ENCODE assay signal across 8 cellular contexts in genomic region chr1:197928849-197929336, GRCh38. TPM values are rescaled to one million over a fixed set of nuclear protein-coding genes. Genes with fewer than 3 reads are reported as not detected.
DNase-seq lines count a peak whose midpoint lies in the region; ATAC-seq and TF ChIP-seq lines count a peak whose summit lies in the region.

No MANE protein-coding gene starts in this region.

- DNase-seq in activated naive CD4-positive, alpha-beta T cell treated with anti-CD3 and anti-CD28 coated beads, Interleukin-2, amount 10 ng/mL, durations not matched to agents 7 days and 5 days: peak; percentile 49
- DNase-seq in activated naive CD4-positive, alpha-beta T cell treated with Interleukin-2 at 50 U/mL for 16 hours: no peak
- DNase-seq in NCI-H1105 treated with DMSO at 0.1 percent for 48 hours (lab: John Stamatoyannopoulos, UW) (peak; percentile 32), germinal center (ENCODE audit: low spot score) (no peak), A172 (ENCODE audit: low spot score) (no peak)

- H3K4me3 Mint-ChIP-seq in activated naive CD4-positive, alpha-beta T cell treated with anti-CD3 and anti-CD28 coated beads, Interleukin-2, amount 10 ng/mL, durations not matched to agents 7 days and 5 days: no peak overlapping the region
- peak overlapping the region; percentile 58 for H3K4me3 Mint-ChIP-seq in dendritic cell treated with granulocyte-macrophage colony-stimulating factor and Interleukin-4, amounts not matched to agents 40 ng/mL and 50 ng/mL, for 4 days
- peak overlapping the region; percentile 65 for H3K4me3 Mint-ChIP-seq in stimulated activated naive CD8-positive, alpha-beta T cell treated with anti-CD3 and anti-CD28 coated beads, Interleukin-15, Interleukin-2, amounts not matched to agents 100 ng/mL and 50 ng/mL, for 24 hours

- ATAC-seq in GM18505 (IDR thresholded peaks at IDR 0.05; ENCODE audit: unreplicated experiment): no peak

- H3K9me3 Mint-ChIP-seq in activated naive CD4-positive, alpha-beta T cell treated with anti-CD3 and anti-CD28 coated beads, Interleukin-2, amount 10 ng/mL, durations not matched to agents 7 days and 5 days: no peaks in the 10 kb centered on the region
- H3K9me3 Mint-ChIP-seq in dendritic cell treated with granulocyte-macrophage colony-stimulating factor and Interleukin-4, amounts not matched to agents 40 ng/mL and 50 ng/mL, for 4 days: no peaks in the 10 kb centered on the region
- H3K9me3 Mint-ChIP-seq in stimulated activated naive CD8-positive, alpha-beta T cell treated with anti-CD3 and anti-CD28 coated beads, Interleukin-15, Interleukin-2, amounts not matched to agents 100 ng/mL and 50 ng/mL, for 24 hours: no peaks in the 10 kb centered on the region

- CTCF ChIA-PET in activated naive CD4-positive, alpha-beta T cell treated with anti-CD3 and anti-CD28 coated beads, Interleukin-2, amount 10 ng/mL, durations not matched to agents 7 days and 5 days (lab: Charles Lee): interaction anchor here (1.0 kb wide), 1 partner anchor 60 kb away, joined by 3 read pairs; no protein-coding TSS in a partner anchor

- H3K27ac Mint-ChIP-seq in activated naive CD4-positive, alpha-beta T cell treated with anti-CD3 and anti-CD28 coated beads, Interleukin-2, amount 10 ng/mL, durations not matched to agents 7 days and 5 days: no peak overlapping the region
- H3K27ac Mint-ChIP-seq in dendritic cell treated with granulocyte-macrophage colony-stimulating factor and Interleukin-4, amounts not matched to agents 40 ng/mL and 50 ng/mL, for 4 days: no peak overlapping the region
- no peak overlapping the region for H3K27ac Mint-ChIP-seq in stimulated activated naive CD8-positive, alpha-beta T cell treated with anti-CD3 and anti-CD28 coated beads, Interleukin-15, Interleukin-2, amounts not matched to agents 100 ng/mL and 50 ng/mL, for 24 hours

- H3K27me3 Mint-ChIP-seq in activated naive CD4-positive, alpha-beta T cell treated with anti-CD3 and anti-CD28 coated beads, Interleukin-2, amount 10 ng/mL, durations not matched to agents 7 days and 5 days: peaks cover 33% of the 10 kb centered on the region
- peaks cover 62% of the 10 kb centered on the region for H3K27me3 Mint-ChIP-seq in dendritic cell treated with granulocyte-macrophage colony-stimulating factor and Interleukin-4, amounts not matched to agents 40 ng/mL and 50 ng/mL, for 4 days
- peaks cover 80% of the 10 kb centered on the region for H3K27me3 Mint-ChIP-seq in stimulated activated naive CD8-positive, alpha-beta T cell treated with anti-CD3 and anti-CD28 coated beads, Interleukin-15, Interleukin-2, amounts not matched to agents 100 ng/mL and 50 ng/mL, for 24 hours

- intact Hi-C loops in dendritic cell treated with granulocyte-macrophage colony-stimulating factor and Interleukin-4, amounts not matched to agents 40 ng/mL and 50 ng/mL, for 4 days (cut with micrococcal nuclease): loop anchor here (10.0 kb wide), 1 partner anchor 536 kb away; no protein-coding TSS in a partner anchor

- H3K4me1 Mint-ChIP-seq in activated naive CD4-positive, alpha-beta T cell treated with anti-CD3 and anti-CD28 coated beads, Interleukin-2, amount 10 ng/mL, durations not matched to agents 7 days and 5 days: peaks cover 7% of the 10 kb centered on the region
- peaks cover 12% of the 10 kb centered on the region for H3K4me1 Mint-ChIP-seq in dendritic cell treated with granulocyte-macrophage colony-stimulating factor and Interleukin-4, amounts not matched to agents 40 ng/mL and 50 ng/mL, for 4 days (ENCODE audit: low read depth)
- peaks cover 3% of the 10 kb centered on the region for H3K4me1 Mint-ChIP-seq in stimulated activated naive CD8-positive, alpha-beta T cell treated with anti-CD3 and anti-CD28 coated beads, Interleukin-15, Interleukin-2, amounts not matched to agents 100 ng/mL and 50 ng/mL, for 24 hours (ENCODE audit: low read depth)

- H3K36me3 Mint-ChIP-seq in activated naive CD4-positive, alpha-beta T cell treated with anti-CD3 and anti-CD28 coated beads, Interleukin-2, amount 10 ng/mL, durations not matched to agents 7 days and 5 days: no peaks in the 10 kb centered on the region
- no peaks in the 10 kb centered on the region for H3K36me3 Mint-ChIP-seq in dendritic cell treated with granulocyte-macrophage colony-stimulating factor and Interleukin-4, amounts not matched to agents 40 ng/mL and 50 ng/mL, for 4 days (ENCODE audit: low read depth)
- H3K36me3 Mint-ChIP-seq in stimulated activated naive CD8-positive, alpha-beta T cell treated with anti-CD3 and anti-CD28 coated beads, Interleukin-15, Interleukin-2, amounts not matched to agents 100 ng/mL and 50 ng/mL, for 24 hours (ENCODE audit: low read depth): no peaks in the 10 kb centered on the region

- TF ChIP-seq POLR2A in GM18505 (IDR thresholded peaks at IDR 0.05; ENCODE audit: borderline replicate concordance, extremely low read depth, insufficient read depth, insufficient read length): no peak

RNA-seq across cellular contexts. Expression of gene LHX9, which starts 11.7 kb away (rescaled TPM):
- 21.6 and 30.4 TPM in 2 replicates for total RNA-seq in A172 (2014; rRNA removed; shearing (Covaris generic))

RNA-seq across cellular contexts. Expression of gene C1orf53, which starts 26.5 kb away (rescaled TPM):
- total RNA-seq in A172 (2014; rRNA removed; shearing (Covaris generic)): 21.2 and 34.3 TPM in 2 replicates

Comparison
In these comparisons a context has a peak if more than half of its experiments do, and no peak if none do; other contexts are left out.
1. DNase-seq: peak in activated naive CD4-positive, alpha-beta T cell treated with anti-CD3 and anti-CD28 coated beads, Interleukin-2, amount 10 ng/mL, durations not matched to agents 7 days and 5 days (single experiment) and NCI-H1105 treated with DMSO at 0.1 percent for 48 hours (single experiment); none in activated naive CD4-positive, alpha-beta T cell treated with Interleukin-2 at 50 U/mL for 16 hours (single experiment), germinal center (single experiment) and A172 (single experiment).